4 cellular contexts compared by ENCODE assay signal in the genomic region with DNA sequence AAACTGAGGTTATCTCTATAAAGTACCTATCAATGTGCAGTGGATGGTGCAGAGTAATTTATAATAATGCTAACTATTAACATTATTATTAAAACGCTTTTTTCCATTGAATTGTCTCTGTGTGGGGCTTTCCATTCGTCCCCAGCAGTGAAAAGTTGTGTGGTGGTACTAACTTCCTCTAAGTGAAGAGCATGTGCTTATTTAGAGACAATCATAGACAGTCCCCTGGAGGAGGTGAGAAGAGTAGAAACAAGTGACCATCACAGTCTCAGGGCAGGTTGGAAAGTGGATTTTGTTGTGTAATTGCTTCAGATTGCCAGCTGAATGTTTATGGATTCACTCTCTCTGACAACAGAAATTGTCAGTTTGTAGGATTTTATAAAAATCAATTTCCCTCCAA. TPM values are rescaled to one million over a fixed set of nuclear protein-coding genes. Genes with fewer than 3 reads are reported as not detected.
"Had no signal": no experiment of that assay in that cellular context is flagged by ENCODE, and none has a peak within 500 bp of the region (broad histone marks: within the 10 kb centered on the region; RNA-seq: fewer than 3 reads in every experiment).

No MANE protein-coding gene starts in this region.

RNA-seq across cellular contexts. Expression of gene OR2A42, which starts 8.4 kb away (rescaled TPM):
- total RNA-seq: LHCN-M2, M059J, MCF 10A, NCI-H460 had no signal

RNA-seq across cellular contexts. Expression of gene OR2A7, which starts 33.6 kb away (rescaled TPM):
- total RNA-seq: LHCN-M2, NCI-H460 had no signal

RNA-seq across cellular contexts. Expression of gene ARHGEF35, which starts 35.4 kb away (rescaled TPM):
- total RNA-seq: M059J, MCF 10A had no signal

RNA-seq across cellular contexts. Expression of gene CTAGE4, which starts 47.8 kb away (rescaled TPM):
- total RNA-seq: LHCN-M2 had no signal
